ENCODE assay signal across 22 cellular contexts in genomic region chr7:7583731-7584130, GRCh38. TPM values are rescaled to one million over a fixed set of nuclear protein-coding genes. Genes with fewer than 3 reads are reported as not detected.
DNase-seq lines count a peak whose midpoint lies in the region; ATAC-seq, FAIRE-seq and TF ChIP-seq lines count a peak whose summit lies in the region.
"Had no signal": no experiment of that assay in that cellular context is flagged by ENCODE, and none has a peak within 500 bp of the region (broad histone marks: within the 10 kb centered on the region; RNA-seq: fewer than 3 reads in every experiment).

No MANE protein-coding gene starts in this region.

- no peaks in the 10 kb centered on the region for H4K20me1 ChIP-seq in HepG2 (ENCODE audit: insufficient read depth, low read length)

- H3K9ac ChIP-seq in parathyroid adenoma (no peak overlapping the region), HepG2 (ENCODE audit: insufficient read depth, low read depth, low read length) (no peak overlapping the region)

- no peaks in the 10 kb centered on the region for H3K79me2 ChIP-seq in parathyroid adenoma
- H3K79me2 ChIP-seq in HepG2 (ENCODE audit: insufficient read depth, low read length): no peaks in the 10 kb centered on the region

- H3K27me3 ChIP-seq in parathyroid adenoma (ENCODE audit: control insufficient read depth, insufficient read depth, low read length): no peaks in the 10 kb centered on the region
- H3K27me3 ChIP-seq in HepG2 (ENCODE audit: control insufficient read depth in 1 of 2, insufficient read depth in 2 of 2, low read length in 2 of 2): no peaks in the 10 kb centered on the region

- TF ChIP-seq RAD21 in HepG2 (CRISPR knock-in tag; IDR thresholded peaks at IDR 0.05): no peak

- no peaks in the 10 kb centered on the region for H3K36me3 ChIP-seq in parathyroid adenoma (ENCODE audit: control insufficient read depth, insufficient read depth, low read length)
- peaks cover 1 to 5% of the 10 kb centered on the region in 2 experiments; a peak in 3 of 5 replicates for H3K36me3 ChIP-seq in HepG2 (replicated peaks in 1 of 2; ENCODE audit: control insufficient read depth in 1 of 2, insufficient read depth in 2 of 2, low read length in 2 of 2)
- H3K36me3 ChIP-seq: HAP-1 had no signal

- CTCF ChIA-PET in HepG2 (lab: Yijun Ruan, JAX; ENCODE audit: low intra/inter-chr PET ratio, low total read pairs): no interaction called here

- no peak for DNase-seq in H54 (ENCODE audit: insufficient read length, low spot score)
- DNase-seq in RCC 7860 (ENCODE audit: low spot score): no peak
- no peak for DNase-seq in head of caudate nucleus
- DNase-seq in HepG2 (ENCODE audit: low spot score): no peak
- DNase-seq: C1 segment of cervical spinal cord; Calu3; CD4-positive, alpha-beta memory T cell; COR-L47; DMS53; DMS79 treated with DMSO at 0.1 percent for 48 hours; GF-D8; HFFc6 had no signal

- no peak overlapping the region for H3K27ac ChIP-seq in parathyroid adenoma
- no peak overlapping the region for H3K27ac ChIP-seq in HepG2 (ENCODE audit: extremely low read length, insufficient read depth, low read length)

- H3K4me3 ChIP-seq in parathyroid adenoma (ENCODE audit: low read depth, low read length): no peak overlapping the region
- no peak overlapping the region for H3K4me3 ChIP-seq in HepG2 (replicated peaks in 1 of 3; ENCODE audit: insufficient read depth in 1 of 3, low read depth in 2 of 3, low read length in 3 of 3)
- H3K4me3 ChIP-seq: GM23338, HAP-1 had no signal

- BruUV-seq in HepG2 (replicated peaks; lab: Mats Ljungman, UMichigan): no TSS peak

- in situ Hi-C loops in HepG2 (cut with HindIII; ENCODE audit: extremely low pct_ligation_motif_present, low pct_unique_long_range_greater_than_20kb): no loop called here

- H3K9me3 ChIP-seq in parathyroid adenoma (ENCODE audit: control insufficient read depth, low read length): no peaks in the 10 kb centered on the region
- H3K9me3 ChIP-seq in HepG2 (ENCODE audit: low read length): no peaks in the 10 kb centered on the region
- H3K9me3 ChIP-seq: HAP-1 had no signal

- peaks cover 9% of the 10 kb centered on the region for H3K4me1 ChIP-seq in parathyroid adenoma
- no peaks in the 10 kb centered on the region for H3K4me1 ChIP-seq in HepG2 (ENCODE audit: insufficient read depth, low read length)
- H3K4me1 ChIP-seq: HAP-1 had no signal

- TF ChIP-seq EP300 in HepG2 (IDR thresholded peaks at IDR 0.05; ENCODE audit: low read depth in 2 of 2, low read length in 2 of 2): no peak
- TF ChIP-seq EP300 in HepG2 (CRISPR knock-in tag; IDR thresholded peaks at IDR 0.05; ENCODE audit: borderline replicate concordance): no peak

- intact Hi-C loops in head of caudate nucleus (cut with DNase I) (no loop called here), HepG2 (cut with micrococcal nuclease; ENCODE audit: unreplicated experiment) (no loop called here)

- H3K4me2 ChIP-seq in parathyroid adenoma (ENCODE audit: low read length) (peak overlapping the region; percentile 4), HepG2 (ENCODE audit: low read depth, low read length) (no peak overlapping the region)
- H3K4me2 ChIP-seq: GM23338 had no signal

- FAIRE-seq in H54 (lab: Jason Lieb, UNC): peak; percentile 50
- peak; percentile 47 for FAIRE-seq in RCC 7860 (lab: Jason Lieb, UNC)
- peak; percentile 61 for FAIRE-seq in endometrium (lab: Jason Lieb, UNC)
- FAIRE-seq in HepG2 (lab: Jason Lieb, UNC): no peak
- FAIRE-seq: GM12891, GM18507 had no signal

- TF ChIP-seq CTCF in parathyroid adenoma (IDR thresholded peaks at IDR 0.05): no peak
- no peak for TF ChIP-seq CTCF in HepG2 (CRISPR knock-in tag; IDR thresholded peaks at IDR 0.05)

- H2AFZ ChIP-seq in parathyroid adenoma (no peak overlapping the region), HepG2 (ENCODE audit: low read length) (no peak overlapping the region)
- H2AFZ ChIP-seq: GM23338 had no signal

- no peak for ATAC-seq in HepG2
- ATAC-seq: GM23338 had no signal

- POLR2A ChIA-PET in HepG2 (lab: Yijun Ruan, JAX): no interaction called here

- 95% methylated on average over 2 of the region's 2 CpGs for WGBS in HepG2 (ENCODE audit: low lambda C conversion rate)

- no peak for TF ChIP-seq POLR2A in H54 (IDR thresholded peaks at IDR 0.05; ENCODE audit: low read depth, low read length)
- TF ChIP-seq POLR2A in HepG2 (IDR thresholded peaks at IDR 0.05; ENCODE audit: insufficient read depth in 1 of 2, low read depth in 2 of 2, low read length in 2 of 2): no peak

TF ChIP-seq in HepG2, 621 proteins besides CTCF, POLR2A, EP300 and RAD21 (continues in another document):
- no peak for TF ChIP-seq RCOR2 (CRISPR knock-in tag; IDR thresholded peaks at IDR 0.05)
- no peak for TF ChIP-seq BORCS8-MEF2B (CRISPR knock-in tag; IDR thresholded peaks at IDR 0.05)

RNA-seq across cellular contexts. Expression of gene MIOS, which starts 17.0 kb away (rescaled TPM):
- total RNA-seq in HepG2 (2016; rRNA removed; fragmentation: Illumina TruSeq; extraction: Trizol): 33.5 and 36.2 TPM in 2 replicates
- total RNA-seq in HepG2 (2016; cell fraction: cytosol; rRNA removed; fragmentation: Illumina TruSeq; extraction: Trizol; ENCODE audit: low read depth): 11.4 and 12.2 TPM in 2 replicates
- total RNA-seq in HepG2 (2016; cell fraction: insoluble cytoplasmic fraction; rRNA removed; fragmentation: Illumina TruSeq; extraction: Trizol): 31.5 and 33.8 TPM in 2 replicates
- total RNA-seq in HepG2 (2016; cell fraction: membrane; rRNA removed; fragmentation: Illumina TruSeq; extraction: Trizol): 18.8 and 19.9 TPM in 2 replicates
- total RNA-seq in HepG2 (2016; cell fraction: nucleus; rRNA removed; fragmentation: Illumina TruSeq; extraction: Trizol): 39.3 and 42.7 TPM in 2 replicates
- polyA plus RNA-seq in HepG2 (2011; rRNA removed): 11.8 and 15.2 TPM in 2 replicates
- polyA plus RNA-seq in HepG2 (2011; cell fraction: cytosol; rRNA removed): 5.7 and 8.9 TPM in 2 replicates
- 8.6 and 10.4 TPM in 2 replicates for polyA plus RNA-seq in HepG2 (2011; cell fraction: nucleus; rRNA removed)
- polyA plus RNA-seq in HepG2 (2012): 9.7 and 10.5 TPM in 2 replicates
- 6.4 and 7.1 TPM in 2 replicates for polyA plus RNA-seq in HepG2 (2016; cell fraction: cytosol; fragmentation: Illumina TruSeq; extraction: Trizol; ENCODE audit: low read depth)
- 19.7 and 23.4 TPM in 2 replicates for polyA plus RNA-seq in HepG2 (2016; cell fraction: insoluble cytoplasmic fraction; fragmentation: Illumina TruSeq; extraction: Trizol; ENCODE audit: low read depth)
- 7.5 and 8.1 TPM in 2 replicates for polyA plus RNA-seq in HepG2 (2016; cell fraction: membrane; fragmentation: Illumina TruSeq; extraction: Trizol; ENCODE audit: low read depth)
- polyA plus RNA-seq in HepG2 (2016; cell fraction: nucleus; fragmentation: Illumina TruSeq; extraction: Trizol; ENCODE audit: insufficient read depth, low read depth): 24.2 and 27.0 TPM in 2 replicates
- polyA minus RNA-seq in HepG2 (2011; rRNA and poly(A)+ RNA removed; ENCODE audit: low replicate concordance): 8.8 and 16.3 TPM in 2 replicates
- polyA minus RNA-seq in HepG2 (2011; cell fraction: cytosol; rRNA and poly(A)+ RNA removed): 9.5 and 13.8 TPM in 2 replicates
- 78.3 and 78.4 TPM in 2 replicates for polyA minus RNA-seq in HepG2 (2011; cell fraction: nucleus; rRNA and poly(A)+ RNA removed)

RNA-seq across cellular contexts. Expression of gene COL28A1, which starts 48.1 kb away (rescaled TPM):
- 0.07 TPM in 1 of 2 replicates, not detected in the other for total RNA-seq in HepG2 (2016; rRNA removed; fragmentation: Illumina TruSeq; extraction: Trizol)
- total RNA-seq in HepG2 (2016; cell fraction: cytosol; rRNA removed; fragmentation: Illumina TruSeq; extraction: Trizol; ENCODE audit: low read depth): not detected in 2 replicates
- total RNA-seq in HepG2 (2016; cell fraction: insoluble cytoplasmic fraction; rRNA removed; fragmentation: Illumina TruSeq; extraction: Trizol): 0.04 TPM in 1 of 2 replicates, not detected in the other
- total RNA-seq in HepG2 (2016; cell fraction: membrane; rRNA removed; fragmentation: Illumina TruSeq; extraction: Trizol): not detected in 2 replicates
- 0.19 and 0.25 TPM in 2 replicates for total RNA-seq in HepG2 (2016; cell fraction: nucleus; rRNA removed; fragmentation: Illumina TruSeq; extraction: Trizol)
- polyA plus RNA-seq in HepG2 (2011; rRNA removed): 0.07 and 0.15 TPM in 2 replicates
- polyA plus RNA-seq in HepG2 (2011; cell fraction: cytosol; rRNA removed): 0.03 TPM in 1 of 2 replicates, not detected in the other
- polyA plus RNA-seq in HepG2 (2011; cell fraction: nucleus; rRNA removed): 0.61 and 0.79 TPM in 2 replicates
- polyA plus RNA-seq in HepG2 (2012): 0.08 and 0.13 TPM in 2 replicates
- not detected in 2 replicates for polyA plus RNA-seq in HepG2 (2016; cell fraction: cytosol; fragmentation: Illumina TruSeq; extraction: Trizol; ENCODE audit: low read depth)
- polyA plus RNA-seq in HepG2 (2016; cell fraction: insoluble cytoplasmic fraction; fragmentation: Illumina TruSeq; extraction: Trizol; ENCODE audit: low read depth): not detected in 2 replicates
- not detected in 2 replicates for polyA plus RNA-seq in HepG2 (2016; cell fraction: membrane; fragmentation: Illumina TruSeq; extraction: Trizol; ENCODE audit: low read depth)
- polyA plus RNA-seq in HepG2 (2016; cell fraction: nucleus; fragmentation: Illumina TruSeq; extraction: Trizol; ENCODE audit: insufficient read depth, low read depth): 0.11 and 0.25 TPM in 2 replicates
- polyA minus RNA-seq in HepG2 (2011; rRNA and poly(A)+ RNA removed; ENCODE audit: low replicate concordance): not detected in 2 replicates
- not detected in 2 replicates for polyA minus RNA-seq in HepG2 (2011; cell fraction: cytosol; rRNA and poly(A)+ RNA removed)
- 0.37 and 0.39 TPM in 2 replicates for polyA minus RNA-seq in HepG2 (2011; cell fraction: nucleus; rRNA and poly(A)+ RNA removed)
- total RNA-seq: A172, Daoy, G401, H4 had no signal
- polyA plus RNA-seq: CD4-positive, alpha-beta memory T cell had no signal

RNA-seq across cellular contexts. Expression of gene UMAD1, which starts 56.8 kb away (rescaled TPM):
- total RNA-seq in HepG2 (2016; rRNA removed; fragmentation: Illumina TruSeq; extraction: Trizol): 17.6 and 26.4 TPM in 2 replicates
- total RNA-seq in HepG2 (2016; cell fraction: cytosol; rRNA removed; fragmentation: Illumina TruSeq; extraction: Trizol; ENCODE audit: low read depth): 5.1 and 7.4 TPM in 2 replicates
- total RNA-seq in HepG2 (2016; cell fraction: insoluble cytoplasmic fraction; rRNA removed; fragmentation: Illumina TruSeq; extraction: Trizol): 15.5 and 22.3 TPM in 2 replicates
- total RNA-seq in HepG2 (2016; cell fraction: membrane; rRNA removed; fragmentation: Illumina TruSeq; extraction: Trizol): 8.8 and 10.3 TPM in 2 replicates
- 16.7 and 18.7 TPM in 2 replicates for total RNA-seq in HepG2 (2016; cell fraction: nucleus; rRNA removed; fragmentation: Illumina TruSeq; extraction: Trizol)
- 12.4 and 16.8 TPM in 2 replicates for polyA plus RNA-seq in HepG2 (2011; rRNA removed)
- polyA plus RNA-seq in HepG2 (2011; cell fraction: cytosol; rRNA removed): 10.1 and 13.1 TPM in 2 replicates
- 7.0 and 8.0 TPM in 2 replicates for polyA plus RNA-seq in HepG2 (2011; cell fraction: nucleus; rRNA removed)
- 6.4 and 7.9 TPM in 2 replicates for polyA plus RNA-seq in HepG2 (2012)
- 2.4 and 2.5 TPM in 2 replicates for polyA plus RNA-seq in HepG2 (2016; cell fraction: cytosol; fragmentation: Illumina TruSeq; extraction: Trizol; ENCODE audit: low read depth)
- polyA plus RNA-seq in HepG2 (2016; cell fraction: insoluble cytoplasmic fraction; fragmentation: Illumina TruSeq; extraction: Trizol; ENCODE audit: low read depth): 29.3 and 34.5 TPM in 2 replicates
- polyA plus RNA-seq in HepG2 (2016; cell fraction: membrane; fragmentation: Illumina TruSeq; extraction: Trizol; ENCODE audit: low read depth): 7.0 and 7.1 TPM in 2 replicates
- 10.9 and 12.8 TPM in 2 replicates for polyA plus RNA-seq in HepG2 (2016; cell fraction: nucleus; fragmentation: Illumina TruSeq; extraction: Trizol; ENCODE audit: insufficient read depth, low read depth)
- 10.7 and 16.8 TPM in 2 replicates for polyA minus RNA-seq in HepG2 (2011; rRNA and poly(A)+ RNA removed; ENCODE audit: low replicate concordance)
- polyA minus RNA-seq in HepG2 (2011; cell fraction: cytosol; rRNA and poly(A)+ RNA removed): 4.9 and 8.4 TPM in 2 replicates
- 12.9 and 15.6 TPM in 2 replicates for polyA minus RNA-seq in HepG2 (2011; cell fraction: nucleus; rRNA and poly(A)+ RNA removed)
